ENCODE assay signal across 15 cellular contexts in genomic region chr2:191303349-191304005, GRCh38. TPM values are rescaled to one million over a fixed set of nuclear protein-coding genes. Genes with fewer than 3 reads are reported as not detected.
A peak's percentile ranks its signal among the peaks of the same experiment; 100 is the strongest.
DNase-seq lines count a peak whose midpoint lies in the region; ATAC-seq, FAIRE-seq and TF ChIP-seq lines count a peak whose summit lies in the region.
"Had no signal": no experiment of that assay in that cellular context is flagged by ENCODE, and none has a peak within 500 bp of the region (broad histone marks: within the 10 kb centered on the region; RNA-seq: fewer than 3 reads in every experiment).

No MANE protein-coding gene starts in this region.

- FAIRE-seq in D721Med (lab: Jason Lieb, UNC): peak; percentile 90
- FAIRE-seq: GM12892, HTR-8/SVneo had no signal

- H3K27ac ChIP-seq in WERI-Rb-1: peak overlapping the region; percentile 61
- peak overlapping the region; percentile 5 to 31 for H3K27ac ChIP-seq in lung (ENCODE audit: low read depth in 1 of 2, low read length in 1 of 2)
- no peak overlapping the region for H3K27ac ChIP-seq in right cardiac atrium (ENCODE audit: low read length)

- H3K27me3 ChIP-seq in WERI-Rb-1 (ENCODE audit: insufficient read depth, low read depth, severe bottlenecking) (no peaks in the 10 kb centered on the region), lung (ENCODE audit: control insufficient read depth, insufficient read depth) (no peaks in the 10 kb centered on the region), right cardiac atrium (ENCODE audit: control insufficient read depth, insufficient read depth) (no peaks in the 10 kb centered on the region)

- no peaks in the 10 kb centered on the region for H3K9me3 ChIP-seq in WERI-Rb-1 (ENCODE audit: severe bottlenecking)
- no peaks in the 10 kb centered on the region for H3K9me3 ChIP-seq in lung (ENCODE audit: control insufficient read depth in 2 of 2, insufficient read depth in 1 of 2, low read length in 1 of 2)
- H3K9me3 ChIP-seq in right cardiac atrium (ENCODE audit: control insufficient read depth, low read length): no peaks in the 10 kb centered on the region

- TF ChIP-seq CTCF in D721Med (IDR thresholded peaks at IDR 0.05; ENCODE audit: insufficient read depth, missing control alignments): no peak
- TF ChIP-seq CTCF in WERI-Rb-1 (IDR thresholded peaks at IDR 0.05; ENCODE audit: low read depth, low read length): no peak
- no peak for TF ChIP-seq CTCF in lung (IDR thresholded peaks at IDR 0.05; ENCODE audit: control extremely low read depth, extremely low read depth)

- H3K4me1 ChIP-seq in lung (ENCODE audit: control insufficient read depth in 2 of 2, insufficient read depth in 2 of 2, low read length in 2 of 2) (peaks cover 4 to 11% of the 10 kb centered on the region in 2 donors), right cardiac atrium (ENCODE audit: control insufficient read depth, insufficient read depth, low read length) (no peaks in the 10 kb centered on the region)

- ATAC-seq in lung (ENCODE audit: insufficient read depth, low FRiP score) (no peak), right cardiac atrium (no peak)
- ATAC-seq: T-cell had no signal

- 62 to 85% methylated on average over 3 of the region's 3 CpGs for WGBS in lung, 2 donors
- 78% methylated on average over 3 of the region's 3 CpGs for WGBS in right cardiac atrium

- H3K4me3 ChIP-seq in WERI-Rb-1 (ENCODE audit: low read depth, low read length) (no peak overlapping the region), lung (no peak overlapping the region), right cardiac atrium (ENCODE audit: low read length) (no peak overlapping the region)

- intact Hi-C loops in right cardiac atrium (cut with DNase I): no loop called here
- intact Hi-C loops in head of caudate nucleus (cut with DNase I): no loop called here

- DNase-seq in D721Med (ENCODE audit: insufficient read length, low spot score) (no peak), NCI-H146 (lab: John Stamatoyannopoulos, UW) (peak; percentile 24), WERI-Rb-1 (peak; percentile 27), lung (ENCODE audit: low spot score) (no peak), dedifferentiated amniotic fluid mesenchymal stem cell (ENCODE audit: extremely low spot score) (no peak), amygdala (lab: John Stamatoyannopoulos, UW) (no peak), right cardiac atrium (no peak), head of caudate nucleus (no peak)
- DNase-seq: activated CD4-positive, CD25-positive, alpha-beta regulatory T cell treated with anti-CD3 and anti-CD28 coated beads, Interleukin-2, amount 50 U/mL, for 72 hours; activated T-cell treated with anti-CD3 and anti-CD28 coated beads, Interleukin-2, amount 50 U/mL, for 24 hours; NCI-H1105; stimulated activated CD4-positive, alpha-beta T cell treated with anti-CD3 and anti-CD28 coated beads, Interleukin-2, amount 100 ng/mL, for 24 hours; T-cell had no signal

- no peaks in the 10 kb centered on the region for H3K36me3 ChIP-seq in WERI-Rb-1
- H3K36me3 ChIP-seq in lung (ENCODE audit: control insufficient read depth in 2 of 2, insufficient read depth in 2 of 2, low read length in 2 of 2): peaks cover 0 to 3% of the 10 kb centered on the region in 2 donors

RNA-seq across cellular contexts. Expression of gene MYO1B, which starts 58.3 kb away (rescaled TPM):
- total RNA-seq in lung (100 to 1,000 TPM; 121 to 286 TPM), right cardiac atrium (10 to 100 TPM; 10.3 to 16.3 (median 13.2) TPM)
- polyA plus RNA-seq in lung (10 to 100 TPM; 46.0 to 55.0 TPM), right cardiac atrium (6.0 TPM)

Comparison
In these comparisons a context has a peak if more than half of its experiments do, and no peak if none do; other contexts are left out.
1. DNase-seq: peak in NCI-H146 (single experiment) and WERI-Rb-1 (single experiment); none in D721Med (single experiment), lung (single experiment), dedifferentiated amniotic fluid mesenchymal stem cell (single experiment), amygdala (0 of 56), right cardiac atrium (0 of 3) and head of caudate nucleus (0 of 42).
2. RNA of gene MYO1B, which starts 58.3 kb away (total RNA-seq): 121 to 286 TPM in lung; 10.3 to 16.3 TPM in right cardiac atrium; every median in the first group is over 4 times any median in the second.